In genomic region chr15:77665530-77666295, GRCh38 we compare ENCODE assay signal across 27 cellular contexts. TPM values are rescaled to one million over a fixed set of nuclear protein-coding genes. Genes with fewer than 3 reads are reported as not detected.
"Had no signal": no experiment of that assay in that cellular context is flagged by ENCODE, and none has a peak within 500 bp of the region (broad histone marks: within the 10 kb centered on the region; RNA-seq: fewer than 3 reads in every experiment).

No MANE protein-coding gene starts in this region.

- H3K4me3 Mint-ChIP-seq: activated B cell treated with CpG ODN at 0.5 μM for 24 hours; activated CD4-positive, alpha-beta T cell treated with anti-CD3 and anti-CD28 coated beads, Interleukin-2, amount 10 ng/mL, durations not matched to agents 24 days and 14 days; activated CD8-positive, alpha-beta memory T cell treated with anti-CD3 and anti-CD28 coated beads, Interleukin-2, amount 10 ng/mL, durations not matched to agents 7 days and 5 days; activated naive CD4-positive, alpha-beta T cell treated with anti-CD3 and anti-CD28 coated beads, Interleukin-2, amount 50 U/mL, for 24 hours; activated T-cell treated with anti-CD3 and anti-CD28 coated beads, Interleukin-2, amount 50 U/mL, for 24 hours; activated T-helper 1 cell treated with anti-CD3 and anti-CD28 coated beads, Interleukin-12 subunit alpha, Interleukin-12 subunit beta, Interleukin-2, Interleukin-4 antibody, amounts not matched to agents 30 ng/mL and 10 ng/mL and 1 ng/mL, durations not matched to agents 14 hours and 24 hours and 36 hours; T-cell had no signal

- H3K36me3 ChIP-seq: MG63 had no signal

- H3K9me3 ChIP-seq: MG63 had no signal

- FAIRE-seq: TTC549 had no signal

- H3K27me3 ChIP-seq: MG63 had no signal

- H3K4me1 Mint-ChIP-seq: activated B cell treated with CpG ODN at 0.5 μM for 24 hours; activated CD4-positive, alpha-beta T cell treated with anti-CD3 and anti-CD28 coated beads, Interleukin-2, amount 10 ng/mL, durations not matched to agents 24 days and 14 days; activated CD8-positive, alpha-beta memory T cell treated with anti-CD3 and anti-CD28 coated beads, Interleukin-2, amount 10 ng/mL, durations not matched to agents 7 days and 5 days; activated naive CD4-positive, alpha-beta T cell treated with anti-CD3 and anti-CD28 coated beads, Interleukin-2, amount 50 U/mL, for 24 hours; T-cell had no signal

- DNase-seq: activated B cell treated with CpG ODN at 0.5 μM for 24 hours; activated CD4-positive, alpha-beta T cell treated with anti-CD3 and anti-CD28 coated beads for 1 hour; activated CD4-positive, alpha-beta T cell treated with anti-CD3 and anti-CD28 coated beads, Interleukin-2, amount 10 ng/mL, durations not matched to agents 24 days and 14 days; activated CD4-positive, alpha-beta T cell treated with anti-CD3 and anti-CD28 coated beads, Interleukin-2, amount 50 U/mL, for 48 hours; activated CD8-positive, alpha-beta memory T cell treated with anti-CD3 and anti-CD28 coated beads, Interleukin-2, amount 10 ng/mL, durations not matched to agents 7 days and 5 days; activated effector memory CD4-positive, alpha-beta T cell treated with Interleukin-2 at 50 U/mL for 16 hours; activated naive CD4-positive, alpha-beta T cell; activated T-cell treated with anti-CD3 and anti-CD28 coated beads, Interleukin-2, amount 50 U/mL, for 24 hours; MG63; MV-4-11; NCI-H1092 treated with DMSO at 0.1 percent for 48 hours; NCI-H1436 treated with DMSO at 0.1 percent for 48 hours; NCI-H187; NCI-H2081 treated with DMSO at 0.1 percent for 48 hours; NCI-H2227 treated with DMSO at 0.1 percent for 48 hours; NCI-H446 treated with DMSO at 0.1 percent for 48 hours; NCI-H524 treated with DMSO at 0.1 percent for 48 hours; NCI-H774; T-cell; T-helper 2 cell; T1000 had no signal

- H3K4me3 ChIP-seq: MG63, SK-N-MC had no signal

- H3K27ac Mint-ChIP-seq: activated B cell treated with CpG ODN at 0.5 μM for 24 hours; activated CD4-positive, alpha-beta T cell treated with anti-CD3 and anti-CD28 coated beads, Interleukin-2, amount 10 ng/mL, durations not matched to agents 24 days and 14 days; activated CD8-positive, alpha-beta memory T cell treated with anti-CD3 and anti-CD28 coated beads, Interleukin-2, amount 10 ng/mL, durations not matched to agents 7 days and 5 days; activated naive CD4-positive, alpha-beta T cell treated with anti-CD3 and anti-CD28 coated beads, Interleukin-2, amount 50 U/mL, for 24 hours; activated T-cell treated with anti-CD3 and anti-CD28 coated beads, Interleukin-2, amount 50 U/mL, for 24 hours; activated T-helper 1 cell treated with anti-CD3 and anti-CD28 coated beads, Interleukin-12 subunit alpha, Interleukin-12 subunit beta, Interleukin-2, Interleukin-4 antibody, amounts not matched to agents 30 ng/mL and 10 ng/mL and 1 ng/mL, durations not matched to agents 14 hours and 24 hours and 36 hours; T-cell had no signal

- H3K9me3 Mint-ChIP-seq: activated B cell treated with CpG ODN at 0.5 μM for 24 hours; activated CD4-positive, alpha-beta T cell treated with anti-CD3 and anti-CD28 coated beads, Interleukin-2, amount 10 ng/mL, durations not matched to agents 24 days and 14 days; activated naive CD4-positive, alpha-beta T cell treated with anti-CD3 and anti-CD28 coated beads, Interleukin-2, amount 50 U/mL, for 24 hours; activated T-cell treated with anti-CD3 and anti-CD28 coated beads, Interleukin-2, amount 50 U/mL, for 24 hours; activated T-helper 1 cell treated with anti-CD3 and anti-CD28 coated beads, Interleukin-12 subunit alpha, Interleukin-12 subunit beta, Interleukin-2, Interleukin-4 antibody, amounts not matched to agents 30 ng/mL and 10 ng/mL and 1 ng/mL, durations not matched to agents 14 hours and 24 hours and 36 hours; T-cell had no signal

- H3K27me3 Mint-ChIP-seq: activated naive CD4-positive, alpha-beta T cell treated with anti-CD3 and anti-CD28 coated beads, Interleukin-2, amount 50 U/mL, for 24 hours had no signal

- ATAC-seq: activated CD8-positive, alpha-beta memory T cell treated with anti-CD3 and anti-CD28 coated beads, Interleukin-2, amount 10 ng/mL, durations not matched to agents 7 days and 5 days; T-cell had no signal

- H3K27ac ChIP-seq: SK-N-MC had no signal

- H3K36me3 Mint-ChIP-seq: activated CD8-positive, alpha-beta memory T cell treated with anti-CD3 and anti-CD28 coated beads, Interleukin-2, amount 10 ng/mL, durations not matched to agents 7 days and 5 days; activated naive CD4-positive, alpha-beta T cell treated with anti-CD3 and anti-CD28 coated beads, Interleukin-2, amount 50 U/mL, for 24 hours; T-cell had no signal

RNA-seq across cellular contexts. Expression of gene LINGO1, which starts 33.0 kb away (rescaled TPM):
- total RNA-seq: activated B cell treated with CpG ODN at 0.5 μM for 24 hours; activated CD4-positive, alpha-beta T cell treated with anti-CD3 and anti-CD28 coated beads, Interleukin-2, amount 10 ng/mL, durations not matched to agents 24 days and 14 days; activated CD8-positive, alpha-beta memory T cell treated with anti-CD3 and anti-CD28 coated beads, Interleukin-2, amount 10 ng/mL, durations not matched to agents 7 days and 5 days; activated T-helper 1 cell treated with anti-CD3 and anti-CD28 coated beads, Interleukin-12 subunit alpha, Interleukin-12 subunit beta, Interleukin-2, Interleukin-4 antibody, amounts not matched to agents 30 ng/mL and 10 ng/mL and 1 ng/mL, durations not matched to agents 14 hours and 24 hours and 36 hours; OCI-LY7; RPMI7951 had no signal
